In the genomic region with DNA sequence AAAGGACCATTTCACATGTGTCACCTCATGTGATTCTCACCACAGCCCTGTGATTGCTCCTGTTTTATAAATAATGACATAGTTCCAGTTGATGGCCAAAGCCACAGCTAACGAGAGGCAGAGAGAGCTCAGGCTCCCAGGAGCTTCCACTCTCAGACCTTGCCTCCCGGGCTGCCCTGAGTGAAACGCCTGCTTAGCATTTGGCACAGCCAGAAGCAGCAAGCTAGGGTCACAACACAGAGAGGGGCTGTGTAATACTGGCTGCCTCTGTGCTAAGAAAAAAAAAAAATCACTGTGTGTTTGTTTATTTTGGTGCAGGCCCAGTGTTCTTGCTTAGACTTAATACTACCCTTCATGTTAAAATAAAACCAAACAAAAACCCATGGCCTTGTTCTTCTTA, we compare ENCODE assay signal across 16 cellular contexts. TPM values are rescaled to one million over a fixed set of nuclear protein-coding genes. Genes with fewer than 3 reads are reported as not detected.
DNase-seq lines count a peak whose midpoint lies in the region; ATAC-seq and TF ChIP-seq lines count a peak whose summit lies in the region.
"Had no signal": no experiment of that assay in that cellular context is flagged by ENCODE, and none has a peak within 500 bp of the region (broad histone marks: within the 10 kb centered on the region; RNA-seq: fewer than 3 reads in every experiment).

No MANE protein-coding gene starts in this region.

- peaks cover 0 to 5% of the 10 kb centered on the region in 2 donors for H3K27me3 Mint-ChIP-seq in natural killer cell treated with Interleukin-12 subunit alpha and Interleukin-12 subunit beta and Interleukin-15 and Interleukin-18, amount 100 ng/mL, for 72 hours
- H3K27me3 Mint-ChIP-seq in natural killer cell (ENCODE audit: low read depth in 2 of 2), result no peaks in the 10 kb centered on the region
- H3K27me3 Mint-ChIP-seq in dendritic cell treated with granulocyte-macrophage colony-stimulating factor and Interleukin-4, amounts not matched to agents 40 ng/mL and 50 ng/mL, for 4 days, result peaks cover 4% of the 10 kb centered on the region

- peaks cover 6% of the 10 kb centered on the region for H3K27me3 ChIP-seq in brain microvascular endothelial cell (replicated peaks)
- H3K27me3 ChIP-seq: gastrocnemius medialis had no signal

- peaks cover 9% of the 10 kb centered on the region; the same call in 1 of the 2 replicates for H3K36me3 ChIP-seq in KOPT-K1 (ENCODE audit: insufficient read depth, low read length)
- no peaks in the 10 kb centered on the region for H3K36me3 ChIP-seq in brain microvascular endothelial cell (replicated peaks)
- H3K36me3 ChIP-seq: breast epithelium, gastrocnemius medialis had no signal

- peak overlapping the region; percentile 32 to 41 for H3K27ac Mint-ChIP-seq in natural killer cell treated with Interleukin-12 subunit alpha and Interleukin-12 subunit beta and Interleukin-15 and Interleukin-18, amount 100 ng/mL, for 72 hours
- H3K27ac Mint-ChIP-seq in natural killer cell, result peak overlapping the region in 1 of 2 donors; percentile 57
- peak overlapping the region; percentile 85 for H3K27ac Mint-ChIP-seq in dendritic cell treated with granulocyte-macrophage colony-stimulating factor and Interleukin-4, amounts not matched to agents 40 ng/mL and 50 ng/mL, for 4 days
- H3K27ac Mint-ChIP-seq: WTC11 had no signal

- ATAC-seq in natural killer cell treated with Interleukin-12 subunit alpha and Interleukin-12 subunit beta and Interleukin-15 and Interleukin-18, amount 100 ng/mL, for 72 hours, result no peak
- ATAC-seq in natural killer cell, result no peak
- ATAC-seq in HG03520 (IDR thresholded peaks at IDR 0.05; ENCODE audit: unreplicated experiment), result no peak
- ATAC-seq: gastrocnemius medialis, WTC11 had no signal

- H3K9me3 ChIP-seq in KOPT-K1 (ENCODE audit: insufficient read depth, low read length, poor library complexity, severe bottlenecking), result no peaks in the 10 kb centered on the region
- H3K9me3 ChIP-seq: breast epithelium, gastrocnemius medialis, tibial nerve had no signal

- H3K4me1 Mint-ChIP-seq in natural killer cell treated with Interleukin-12 subunit alpha and Interleukin-12 subunit beta and Interleukin-15 and Interleukin-18, amount 100 ng/mL, for 72 hours (ENCODE audit: low read depth in 2 of 2), result peaks cover 41 to 45% of the 10 kb centered on the region in 2 donors
- peaks cover 41 to 65% of the 10 kb centered on the region in 2 donors for H3K4me1 Mint-ChIP-seq in natural killer cell
- peaks cover 98% of the 10 kb centered on the region for H3K4me1 Mint-ChIP-seq in dendritic cell treated with granulocyte-macrophage colony-stimulating factor and Interleukin-4, amounts not matched to agents 40 ng/mL and 50 ng/mL, for 4 days (ENCODE audit: low read depth)

- TF ChIP-seq CTCF in natural killer cell (IDR thresholded peaks at IDR 0.05), result no peak
- TF ChIP-seq CTCF in brain microvascular endothelial cell (IDR thresholded peaks at IDR 0.05; ENCODE audit: low read depth, low read length, missing control alignments), result no peak

- peak overlapping the region; percentile 68 for H3K27ac ChIP-seq in KOPT-K1 (ENCODE audit: low read depth, low read length, poor library complexity, severe bottlenecking)
- no peak overlapping the region for H3K27ac ChIP-seq in brain microvascular endothelial cell
- H3K27ac ChIP-seq: breast epithelium, gastrocnemius medialis, parathyroid adenoma, tibial nerve had no signal

- H3K4me3 Mint-ChIP-seq in natural killer cell treated with Interleukin-12 subunit alpha and Interleukin-12 subunit beta and Interleukin-15 and Interleukin-18, amount 100 ng/mL, for 72 hours, result peak overlapping the region; percentile 62
- H3K4me3 Mint-ChIP-seq in natural killer cell, result no peak overlapping the region
- H3K4me3 Mint-ChIP-seq in dendritic cell treated with granulocyte-macrophage colony-stimulating factor and Interleukin-4, amounts not matched to agents 40 ng/mL and 50 ng/mL, for 4 days, result no peak overlapping the region
- H3K4me3 Mint-ChIP-seq: WTC11 had no signal

- no peak for DNase-seq in natural killer cell treated with Interleukin-12 subunit alpha and Interleukin-12 subunit beta and Interleukin-15 and Interleukin-18, amount 100 ng/mL, for 72 hours (ENCODE audit: low spot score)
- DNase-seq in natural killer cell (no peak), brain microvascular endothelial cell (no peak), DMS79 (lab: John Stamatoyannopoulos, UW) (no peak)
- DNase-seq: gastrocnemius medialis, NCI-H187 treated with DMSO at 0.1 percent for 48 hours, NCI-H2227 treated with DMSO at 0.1 percent for 48 hours, NCI-H82, SHP77 treated with DMSO at 0.1 percent for 48 hours had no signal

- H3K4me3 ChIP-seq in brain microvascular endothelial cell (ENCODE audit: low read depth, low read length), result no peak overlapping the region
- H3K4me3 ChIP-seq: breast epithelium, gastrocnemius medialis, tibial nerve had no signal

- intact Hi-C loops in natural killer cell (cut with micrococcal nuclease), result no loop called here
- intact Hi-C loops in dendritic cell treated with granulocyte-macrophage colony-stimulating factor and Interleukin-4, amounts not matched to agents 40 ng/mL and 50 ng/mL, for 4 days (cut with micrococcal nuclease), result loop anchor here (5.0 kb wide), 1 partner anchor 57 kb away; no protein-coding TSS in a partner anchor

- no peaks in the 10 kb centered on the region for H3K9me3 Mint-ChIP-seq in natural killer cell treated with Interleukin-12 subunit alpha and Interleukin-12 subunit beta and Interleukin-15 and Interleukin-18, amount 100 ng/mL, for 72 hours
- H3K9me3 Mint-ChIP-seq in natural killer cell, result no peaks in the 10 kb centered on the region
- no peaks in the 10 kb centered on the region for H3K9me3 Mint-ChIP-seq in dendritic cell treated with granulocyte-macrophage colony-stimulating factor and Interleukin-4, amounts not matched to agents 40 ng/mL and 50 ng/mL, for 4 days
- H3K9me3 Mint-ChIP-seq: WTC11 had no signal

- in situ Hi-C loops in brain microvascular endothelial cell (cut with HindIII; ENCODE audit: low pct_ligation_motif_present, low sequenced_read_pairs), result no loop called here

- H3K36me3 Mint-ChIP-seq in natural killer cell treated with Interleukin-12 subunit alpha and Interleukin-12 subunit beta and Interleukin-15 and Interleukin-18, amount 100 ng/mL, for 72 hours, result no peaks in the 10 kb centered on the region
- H3K36me3 Mint-ChIP-seq in natural killer cell, result no peaks in the 10 kb centered on the region
- peaks cover 45% of the 10 kb centered on the region for H3K36me3 Mint-ChIP-seq in dendritic cell treated with granulocyte-macrophage colony-stimulating factor and Interleukin-4, amounts not matched to agents 40 ng/mL and 50 ng/mL, for 4 days (ENCODE audit: low read depth)
- H3K36me3 Mint-ChIP-seq: WTC11 had no signal

RNA-seq across cellular contexts. Expression of gene TMEM121B, which starts 5.8 kb away (rescaled TPM):
- total RNA-seq in natural killer cell treated with Interleukin-12 subunit alpha and Interleukin-12 subunit beta and Interleukin-15 and Interleukin-18, amount 100 ng/mL, for 72 hours, result under 1 TPM; 0.14 to 0.31 TPM
- total RNA-seq in natural killer cell, result under 1 TPM in 2 of 3 donors, not detected in 1; 0.18 to 0.35 TPM

RNA-seq across cellular contexts. Expression of gene IL17RA, which starts 30.5 kb away (rescaled TPM):
- 10 to 100 TPM; 26.5 to 70.5 TPM for total RNA-seq in natural killer cell treated with Interleukin-12 subunit alpha and Interleukin-12 subunit beta and Interleukin-15 and Interleukin-18, amount 100 ng/mL, for 72 hours
- total RNA-seq in natural killer cell, result 10 to 100 TPM; 22.1 to 42.6 (median 28.7) TPM

RNA-seq across cellular contexts. Expression of gene HDHD5, which starts 43.8 kb away (rescaled TPM):
- total RNA-seq in natural killer cell treated with Interleukin-12 subunit alpha and Interleukin-12 subunit beta and Interleukin-15 and Interleukin-18, amount 100 ng/mL, for 72 hours, result 10 to 100 TPM; 29.6 to 32.7 TPM
- 10 to 100 TPM; 12.0 to 16.5 (median 13.5) TPM for total RNA-seq in natural killer cell
